In the genomic region with DNA sequence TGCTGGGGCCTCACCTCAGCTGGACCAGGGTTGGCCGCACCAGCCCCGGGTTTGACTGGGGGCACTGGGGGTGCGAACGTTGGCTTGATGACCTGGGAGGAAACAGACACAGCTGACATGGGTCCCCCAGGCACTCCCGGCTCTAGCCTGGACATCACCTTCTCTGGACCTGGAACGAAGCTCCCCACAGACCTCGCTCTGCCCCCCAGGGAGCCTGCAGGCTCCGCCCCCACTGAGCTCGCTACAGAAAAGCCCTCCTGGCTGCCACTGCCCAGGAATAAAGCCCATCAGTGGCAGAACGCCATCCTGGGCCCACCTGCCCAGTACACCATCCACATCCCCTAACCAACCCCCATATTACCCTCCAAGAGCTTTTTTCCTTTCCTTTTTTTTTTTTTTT, we compare ENCODE assay signal across 1 cellular context.
TF ChIP-seq lines count a peak whose summit lies in the region.

No MANE protein-coding gene starts in this region.

TF ChIP-seq in IMR-90, 13 proteins besides CTCF, POLR2A, EP300 and RAD21:
- TF ChIP-seq SMC3 (IDR thresholded peaks at IDR 0.05; ENCODE audit: low read depth, low read length) (no peak), MXI1 (IDR thresholded peaks at IDR 0.05; ENCODE audit: borderline replicate concordance, low read depth, low read length) (no peak), FOS (IDR thresholded peaks at IDR 0.05; ENCODE audit: low read depth, low read length) (no peak), BHLHE40 (IDR thresholded peaks at IDR 0.05; ENCODE audit: low read depth, low read length) (no peak), CEBPB (IDR thresholded peaks at IDR 0.05; ENCODE audit: low read depth, low read length) (no peak), MAFK (IDR thresholded peaks at IDR 0.05; ENCODE audit: low read depth, low read length) (no peak), CHD1 (IDR thresholded peaks at IDR 0.05; ENCODE audit: low read depth, low read length) (no peak), RFX5 (IDR thresholded peaks at IDR 0.05; ENCODE audit: low read depth, low read length) (no peak), NFE2L2 (IDR thresholded peaks at IDR 0.05; ENCODE audit: low read depth, low read length) (no peak), MAZ (IDR thresholded peaks at IDR 0.05; ENCODE audit: borderline replicate concordance, low read depth, low read length) (no peak), RCOR1 (IDR thresholded peaks at IDR 0.05; ENCODE audit: insufficient replicate concordance, low read length) (no peak)
- TF ChIP-seq, protein P1, sequence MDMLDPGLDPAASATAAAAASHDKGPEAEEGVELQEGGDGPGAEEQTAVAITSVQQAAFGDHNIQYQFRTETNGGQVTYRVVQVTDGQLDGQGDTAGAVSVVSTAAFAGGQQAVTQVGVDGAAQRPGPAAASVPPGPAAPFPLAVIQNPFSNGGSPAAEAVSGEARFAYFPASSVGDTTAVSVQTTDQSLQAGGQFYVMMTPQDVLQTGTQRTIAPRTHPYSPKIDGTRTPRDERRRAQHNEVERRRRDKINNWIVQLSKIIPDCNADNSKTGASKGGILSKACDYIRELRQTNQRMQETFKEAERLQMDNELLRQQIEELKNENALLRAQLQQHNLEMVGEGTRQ (IDR thresholded peaks at IDR 0.05; ENCODE audit: low read depth, low read length) = no peak
- TF ChIP-seq, protein P2, sequence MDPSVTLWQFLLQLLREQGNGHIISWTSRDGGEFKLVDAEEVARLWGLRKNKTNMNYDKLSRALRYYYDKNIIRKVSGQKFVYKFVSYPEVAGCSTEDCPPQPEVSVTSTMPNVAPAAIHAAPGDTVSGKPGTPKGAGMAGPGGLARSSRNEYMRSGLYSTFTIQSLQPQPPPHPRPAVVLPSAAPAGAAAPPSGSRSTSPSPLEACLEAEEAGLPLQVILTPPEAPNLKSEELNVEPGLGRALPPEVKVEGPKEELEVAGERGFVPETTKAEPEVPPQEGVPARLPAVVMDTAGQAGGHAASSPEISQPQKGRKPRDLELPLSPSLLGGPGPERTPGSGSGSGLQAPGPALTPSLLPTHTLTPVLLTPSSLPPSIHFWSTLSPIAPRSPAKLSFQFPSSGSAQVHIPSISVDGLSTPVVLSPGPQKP (IDR thresholded peaks at IDR 0.05; ENCODE audit: borderline replicate concordance, low read depth, low read length) = no peak
